In the genomic region with DNA sequence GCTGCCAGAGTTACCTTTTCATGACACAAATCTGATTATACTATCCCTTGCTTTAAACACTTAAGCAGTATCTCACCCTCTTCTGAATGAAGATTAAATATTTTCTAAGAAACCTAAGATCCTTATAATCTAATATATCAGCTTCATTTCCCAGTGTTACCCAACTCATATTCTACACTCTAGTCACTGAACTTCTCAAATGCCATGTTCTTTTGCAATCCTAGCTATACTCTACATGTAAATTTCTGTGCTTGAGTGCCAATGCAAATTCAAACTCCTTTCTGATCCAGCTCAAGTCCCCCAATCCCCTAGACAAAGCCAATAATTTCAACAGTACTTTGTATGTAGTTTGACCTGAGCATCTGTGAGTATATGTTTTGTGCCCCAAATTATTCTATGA, we compare ENCODE assay signal across 32 cellular contexts.
DNase-seq lines count a peak whose midpoint lies in the region; ATAC-seq and TF ChIP-seq lines count a peak whose summit lies in the region.
"Had no signal": no experiment of that assay in that cellular context is flagged by ENCODE, and none has a peak within 500 bp of the region (broad histone marks: within the 10 kb centered on the region; RNA-seq: fewer than 3 reads in every experiment).

No MANE protein-coding gene starts in this region.

- H3K27ac ChIP-seq in IMR-90 (ENCODE audit: insufficient read depth, low read length), result peak overlapping the region; percentile 49; the same call in 1 of the 2 replicates
- H3K27ac ChIP-seq: ascending aorta, esophagus squamous epithelium had no signal

- peak overlapping the region; percentile 42 for H3K4ac ChIP-seq in IMR-90 (ENCODE audit: low read depth, low read length)

- DNase-seq in IMR-90 (no peak), amniotic epithelial cell (ENCODE audit: low read depth) (peak; percentile 75), fibroblast of pulmonary artery (ENCODE audit: low read depth) (peak; percentile 49), natural killer cell (no peak)
- no peak for DNase-seq in activated CD8-positive, alpha-beta memory T cell treated with anti-CD3 and anti-CD28 coated beads, Interleukin-2, amount 10 ng/mL, durations not matched to agents 7 days and 5 days
- DNase-seq: activated CD4-positive, alpha-beta T cell treated with anti-CD3 and anti-CD28 coated beads for 36 hours; activated CD8-positive, alpha-beta T cell treated with anti-CD3 and anti-CD28 coated beads, Interleukin-2, amount 10 ng/mL, durations not matched to agents 7 days and 5 days; activated effector memory CD4-positive, alpha-beta T cell treated with Interleukin-2 at 50 U/mL for 16 hours; activated naive CD8-positive, alpha-beta T cell treated with anti-CD3 and anti-CD28 coated beads for 36 hours; C1 segment of cervical spinal cord; Caco-2; caudate nucleus; DMS79; endodermal cell; esophagus squamous epithelium; GDM1; hippocampal formation; KBM-7; left colon; MM.1S; mucosa of descending colon; NCI-H1417 treated with DMSO at 0.1 percent for 48 hours; NCI-H2081 treated with DMSO at 0.1 percent for 48 hours; NCI-H69; nephron progenitor cell; SHP77 treated with DMSO at 0.1 percent for 48 hours had no signal

- H3K18ac ChIP-seq in IMR-90 (ENCODE audit: low read depth, low read length), result peak overlapping the region; percentile 13; the same call in 1 of the 2 replicates

- H3K4me3 ChIP-seq in IMR-90 (ENCODE audit: insufficient read depth, low read depth, low read length) (no peak overlapping the region), fibroblast of pulmonary artery (replicated peaks; ENCODE audit: low read depth, low read length) (no peak overlapping the region)
- H3K4me3 ChIP-seq: ascending aorta, esophagus squamous epithelium, mucosa of descending colon had no signal

- H3K9me3 ChIP-seq in IMR-90 (ENCODE audit: control insufficient read depth, insufficient read depth, low read length), result no peaks in the 10 kb centered on the region
- H3K9me3 ChIP-seq: ascending aorta, Caco-2, esophagus squamous epithelium, mucosa of descending colon had no signal

- no peaks in the 10 kb centered on the region; the same call in 1 of the 2 replicates for H3K36me3 ChIP-seq in IMR-90 (ENCODE audit: control insufficient read depth, insufficient read depth, low read length)

- ATAC-seq in IMR-90 (ENCODE audit: low read depth), result peak; percentile 30; the same call in 1 of the 2 replicates
- no peak for ATAC-seq in activated CD8-positive, alpha-beta memory T cell treated with anti-CD3 and anti-CD28 coated beads, Interleukin-2, amount 10 ng/mL, durations not matched to agents 7 days and 5 days
- no peak for ATAC-seq in HG03135 (IDR thresholded peaks at IDR 0.05; ENCODE audit: unreplicated experiment)
- no peak for ATAC-seq in natural killer cell
- ATAC-seq in HG02759 (IDR thresholded peaks at IDR 0.05; ENCODE audit: unreplicated experiment), result no peak
- ATAC-seq: activated CD4-positive, alpha-beta T cell treated with anti-CD3 and anti-CD28 coated beads for 36 hours; activated CD8-positive, alpha-beta T cell treated with anti-CD3 and anti-CD28 coated beads, Interleukin-2, amount 10 ng/mL, durations not matched to agents 7 days and 5 days; left colon; mucosa of descending colon; stimulated activated memory B cell treated with anti-CD40 and anti-IgM and Interleukin-4, amounts not matched to agents 10 μg/mL and 1 μg/mL and 100 μg/mL, for 72 hours had no signal

- BruUV-seq in IMR-90 (replicated peaks; lab: Mats Ljungman, UMichigan), result no TSS peak

- peak overlapping the region; percentile 84 for H2AK5ac ChIP-seq in IMR-90 (ENCODE audit: low read depth, low read length)

- no peaks in the 10 kb centered on the region for H4K20me1 ChIP-seq in IMR-90 (ENCODE audit: insufficient read depth, low read length)

- H3K27ac Mint-ChIP-seq in activated CD8-positive, alpha-beta memory T cell treated with anti-CD3 and anti-CD28 coated beads, Interleukin-2, amount 10 ng/mL, durations not matched to agents 7 days and 5 days, result no peak overlapping the region
- H3K27ac Mint-ChIP-seq in natural killer cell, result peak overlapping the region in 1 of 2 donors; percentile 22
- H3K27ac Mint-ChIP-seq: activated CD4-positive, alpha-beta T cell treated with anti-CD3 and anti-CD28 coated beads for 36 hours; activated CD8-positive, alpha-beta T cell treated with anti-CD3 and anti-CD28 coated beads, Interleukin-2, amount 10 ng/mL, durations not matched to agents 7 days and 5 days; activated naive CD8-positive, alpha-beta T cell treated with anti-CD3 and anti-CD28 coated beads for 36 hours; dendritic cell treated with granulocyte-macrophage colony-stimulating factor and Interleukin-4, amounts not matched to agents 40 ng/mL and 50 ng/mL, for 4 days; endodermal cell; nephron progenitor cell; stimulated activated memory B cell treated with anti-CD40 and anti-IgM and Interleukin-4, amounts not matched to agents 10 μg/mL and 1 μg/mL and 100 μg/mL, for 72 hours; type B pancreatic cell had no signal

- peaks cover 10% of the 10 kb centered on the region for H3K4me1 Mint-ChIP-seq in activated CD8-positive, alpha-beta memory T cell treated with anti-CD3 and anti-CD28 coated beads, Interleukin-2, amount 10 ng/mL, durations not matched to agents 7 days and 5 days
- peaks cover 15 to 23% of the 10 kb centered on the region in 2 donors for H3K4me1 Mint-ChIP-seq in natural killer cell
- H3K4me1 Mint-ChIP-seq: activated CD4-positive, alpha-beta T cell treated with anti-CD3 and anti-CD28 coated beads for 36 hours; endodermal cell; nephron progenitor cell had no signal

- H3K56ac ChIP-seq in IMR-90 (ENCODE audit: extremely low read depth, insufficient read depth, low read length), result no peak overlapping the region

- in situ Hi-C loops in IMR-90 (cut with MboI; ENCODE audit: low sequenced_read_pairs), result no loop called here

- no peaks in the 10 kb centered on the region for H3K27me3 ChIP-seq in IMR-90 (ENCODE audit: control insufficient read depth, insufficient read depth, low read length)
- H3K27me3 ChIP-seq: ascending aorta, esophagus squamous epithelium had no signal

- H2AFZ ChIP-seq in IMR-90 (replicated peaks; ENCODE audit: low read length, poor library complexity), result no peak overlapping the region

- no peak overlapping the region for H3K9ac ChIP-seq in IMR-90 (ENCODE audit: low read depth, low read length)

- no peaks in the 10 kb centered on the region for H3K9me1 ChIP-seq in IMR-90 (ENCODE audit: insufficient read depth, low read length)

- TF ChIP-seq CTCF in IMR-90 (conservative IDR thresholded peaks at IDR 0.05; ENCODE audit: low read depth, low read length) (no peak), fibroblast of pulmonary artery (IDR thresholded peaks at IDR 0.05; ENCODE audit: low read length, missing control alignments) (no peak), natural killer cell (IDR thresholded peaks at IDR 0.05) (no peak)

- peak overlapping the region; percentile 86 for H2BK5ac ChIP-seq in IMR-90 (ENCODE audit: low read depth, low read length, poor library complexity, severe bottlenecking)

- TF ChIP-seq POLR2A in IMR-90 (IDR thresholded peaks at IDR 0.05; ENCODE audit: low read depth, low read length), result no peak

- peak overlapping the region; percentile 43; the same call in 1 of the 2 replicates for H4K91ac ChIP-seq in IMR-90 (ENCODE audit: insufficient read depth, low read depth, low read length)

- peak overlapping the region; percentile 68 for H2BK120ac ChIP-seq in IMR-90 (ENCODE audit: low read depth, low read length)

- H3K14ac ChIP-seq in IMR-90 (replicated peaks; ENCODE audit: low read depth, low read length), result peak overlapping the region; percentile 78

- H3K4me2 ChIP-seq in IMR-90 (ENCODE audit: low read depth, low read length), result peak overlapping the region; percentile 30; the same call in 1 of the 2 replicates

- peaks cover 0 to 6% of the 10 kb centered on the region in 2 experiments; a peak in 1 of 4 replicates for H3K79me1 ChIP-seq in IMR-90 (ENCODE audit: low read depth in 1 of 2, low read length in 2 of 2)

- H4K5ac ChIP-seq in IMR-90 (ENCODE audit: low read depth, low read length), result no peak overlapping the region; the same call in 1 of the 2 replicates

- no peaks in the 10 kb centered on the region for H3K27me3 Mint-ChIP-seq in activated CD8-positive, alpha-beta memory T cell treated with anti-CD3 and anti-CD28 coated beads, Interleukin-2, amount 10 ng/mL, durations not matched to agents 7 days and 5 days
- no peaks in the 10 kb centered on the region for H3K27me3 Mint-ChIP-seq in natural killer cell (ENCODE audit: low read depth in 2 of 2)
- H3K27me3 Mint-ChIP-seq: activated CD4-positive, alpha-beta T cell treated with anti-CD3 and anti-CD28 coated beads for 36 hours; activated naive CD8-positive, alpha-beta T cell treated with anti-CD3 and anti-CD28 coated beads for 36 hours; dendritic cell treated with granulocyte-macrophage colony-stimulating factor and Interleukin-4, amounts not matched to agents 40 ng/mL and 50 ng/mL, for 4 days; stimulated activated memory B cell treated with anti-CD40 and anti-IgM and Interleukin-4, amounts not matched to agents 10 μg/mL and 1 μg/mL and 100 μg/mL, for 72 hours; type B pancreatic cell had no signal

- peak overlapping the region in 1 of 2 experiments; percentile 72; a peak in 3 of 4 replicates for H4K8ac ChIP-seq in IMR-90 (ENCODE audit: low read depth in 2 of 2, low read length in 2 of 2)

- peak overlapping the region; percentile 58; the same call in 1 of the 2 replicates for H3K23ac ChIP-seq in IMR-90 (ENCODE audit: low read depth, low read length)

- dilution Hi-C loops in IMR-90 (cut with HindIII; ENCODE audit: low sequenced_read_pairs, unreplicated experiment), result no loop called here

- CTCF ChIA-PET in IMR-90 (lab: Yijun Ruan, JAX), result no interaction called here
- CTCF ChIA-PET in activated CD8-positive, alpha-beta memory T cell treated with anti-CD3 and anti-CD28 coated beads, Interleukin-2, amount 10 ng/mL, durations not matched to agents 7 days and 5 days (lab: Charles Lee), result interaction anchor here (1.1 kb wide), 1 partner anchor 71 kb away, joined by 4 read pairs; no protein-coding TSS in a partner anchor

- H3K4me3 Mint-ChIP-seq in activated CD8-positive, alpha-beta memory T cell treated with anti-CD3 and anti-CD28 coated beads, Interleukin-2, amount 10 ng/mL, durations not matched to agents 7 days and 5 days, result no peak overlapping the region
- H3K4me3 Mint-ChIP-seq in natural killer cell, result no peak overlapping the region
- H3K4me3 Mint-ChIP-seq: activated CD4-positive, alpha-beta T cell treated with anti-CD3 and anti-CD28 coated beads for 36 hours; activated CD8-positive, alpha-beta T cell treated with anti-CD3 and anti-CD28 coated beads, Interleukin-2, amount 10 ng/mL, durations not matched to agents 7 days and 5 days; activated naive CD8-positive, alpha-beta T cell treated with anti-CD3 and anti-CD28 coated beads for 36 hours; dendritic cell treated with granulocyte-macrophage colony-stimulating factor and Interleukin-4, amounts not matched to agents 40 ng/mL and 50 ng/mL, for 4 days; endodermal cell; nephron progenitor cell; stimulated activated memory B cell treated with anti-CD40 and anti-IgM and Interleukin-4, amounts not matched to agents 10 μg/mL and 1 μg/mL and 100 μg/mL, for 72 hours; type B pancreatic cell had no signal

- peak overlapping the region; percentile 77; the same call in 2 of the 3 replicates for H2BK15ac ChIP-seq in IMR-90 (ENCODE audit: low read depth, low read length)

- no peak for TF ChIP-seq RAD21 in IMR-90 (IDR thresholded peaks at IDR 0.05; ENCODE audit: low read length)

- POLR2A ChIA-PET in IMR-90 (lab: Charles Lee; ENCODE audit: unreplicated experiment), result no interaction called here

- peak overlapping the region; percentile 47; the same call in 1 of the 2 replicates for H2BK20ac ChIP-seq in IMR-90 (ENCODE audit: low read depth, low read length)

- peaks cover 5% of the 10 kb centered on the region; the same call in 1 of the 2 replicates for H3K4me1 ChIP-seq in IMR-90 (ENCODE audit: control insufficient read depth, insufficient read depth, low read length)
- H3K4me1 ChIP-seq: ascending aorta, Caco-2, esophagus squamous epithelium had no signal

- no peak overlapping the region for H2AK9ac ChIP-seq in IMR-90 (replicated peaks; ENCODE audit: low read depth, low read length, poor library complexity)

- H3K9me3 Mint-ChIP-seq in activated CD8-positive, alpha-beta memory T cell treated with anti-CD3 and anti-CD28 coated beads, Interleukin-2, amount 10 ng/mL, durations not matched to agents 7 days and 5 days (ENCODE audit: low read depth), result no peaks in the 10 kb centered on the region
- no peaks in the 10 kb centered on the region for H3K9me3 Mint-ChIP-seq in natural killer cell
- H3K9me3 Mint-ChIP-seq: activated naive CD8-positive, alpha-beta T cell treated with anti-CD3 and anti-CD28 coated beads for 36 hours; dendritic cell treated with granulocyte-macrophage colony-stimulating factor and Interleukin-4, amounts not matched to agents 40 ng/mL and 50 ng/mL, for 4 days; endodermal cell; nephron progenitor cell; stimulated activated memory B cell treated with anti-CD40 and anti-IgM and Interleukin-4, amounts not matched to agents 10 μg/mL and 1 μg/mL and 100 μg/mL, for 72 hours; type B pancreatic cell had no signal

- intact Hi-C loops in IMR-90 (cut with micrococcal nuclease), result no loop called here
- intact Hi-C loops in natural killer cell (cut with micrococcal nuclease), result no loop called here

- H3K36me3 Mint-ChIP-seq in activated CD8-positive, alpha-beta memory T cell treated with anti-CD3 and anti-CD28 coated beads, Interleukin-2, amount 10 ng/mL, durations not matched to agents 7 days and 5 days, result peaks cover 38% of the 10 kb centered on the region
- no peaks in the 10 kb centered on the region for H3K36me3 Mint-ChIP-seq in natural killer cell

Comparison
In these comparisons a context has a peak if more than half of its experiments do, and no peak if none do; other contexts are left out.
1. DNase-seq: peak in amniotic epithelial cell (single experiment) and fibroblast of pulmonary artery (single experiment); none in IMR-90 (single experiment), activated CD8-positive, alpha-beta memory T cell treated with anti-CD3 and anti-CD28 coated beads, Interleukin-2, amount 10 ng/mL, durations not matched to agents 7 days and 5 days (single experiment) and natural killer cell (single experiment).